ENCODE assay signal across 17 cellular contexts in genomic region chr4:53484911-53485459, GRCh38.
DNase-seq lines count a peak whose midpoint lies in the region; ATAC-seq and TF ChIP-seq lines count a peak whose summit lies in the region.
"Had no signal": no experiment of that assay in that cellular context is flagged by ENCODE, and none has a peak within 500 bp of the region (broad histone marks: within the 10 kb centered on the region; RNA-seq: fewer than 3 reads in every experiment).

No MANE protein-coding gene starts in this region.

- intact Hi-C loops in right cardiac atrium (cut with DNase I): no loop called here
- intact Hi-C loops in heart right ventricle (cut with DNase I): no loop called here
- intact Hi-C loops in esophagus squamous epithelium (cut with DNase I): no loop called here

- peak in 1 of 2 donors; percentile 50 for ATAC-seq in right cardiac atrium
- no peak for ATAC-seq in heart right ventricle
- ATAC-seq in omental fat pad (ENCODE audit: low FRiP score): peak; percentile 87
- no peak for ATAC-seq in GM21619 (IDR thresholded peaks at IDR 0.05; ENCODE audit: unreplicated experiment)
- no peak for ATAC-seq in GM21423 (IDR thresholded peaks at IDR 0.05; ENCODE audit: unreplicated experiment)

- H3K4me1 ChIP-seq in right cardiac atrium (ENCODE audit: control insufficient read depth, insufficient read depth, low read length) (no peaks in the 10 kb centered on the region), heart right ventricle (peaks cover 0 to 3% (median 0%) of the 10 kb centered on the region in 9 donors), esophagus squamous epithelium (peaks cover 0 to 34% (median 30%) of the 10 kb centered on the region in 3 donors)

- no peak for TF ChIP-seq POLR2A in esophagus squamous epithelium (IDR thresholded peaks at IDR 0.05)

- DNase-seq in right cardiac atrium (no peak), heart right ventricle (no peak), esophagus squamous epithelium (lab: John Stamatoyannopoulos, UW) (no peak), omental fat pad (ENCODE audit: low spot score) (no peak), NCI-H2107 (lab: John Stamatoyannopoulos, UW) (no peak)
- DNase-seq: Calu3; CD4-positive, alpha-beta T cell; DMS79; GOT3; KBM-7; NCI-H1048; NCI-H226; NCI-H526; PC-9 had no signal

- H3K27me3 ChIP-seq in right cardiac atrium (ENCODE audit: control insufficient read depth, insufficient read depth) (no peaks in the 10 kb centered on the region), heart right ventricle (peaks cover 0 to 5% (median 0%) of the 10 kb centered on the region in 7 donors), esophagus squamous epithelium (peaks cover 0 to 7% (median 0%) of the 10 kb centered on the region in 4 donors)

- WGBS in right cardiac atrium: 60% methylated on average over 5 of the region's 5 CpGs
- 71 to 80% methylated on average over 5 of the region's 5 CpGs for WGBS in heart right ventricle, 2 donors
- 26 to 30% methylated on average over 5 of the region's 5 CpGs for WGBS in esophagus squamous epithelium, 2 donors

- no peak for TF ChIP-seq CTCF in heart right ventricle (IDR thresholded peaks at IDR 0.05)
- TF ChIP-seq CTCF in esophagus squamous epithelium (IDR thresholded peaks at IDR 0.05): no peak
- TF ChIP-seq CTCF in omental fat pad (IDR thresholded peaks at IDR 0.05): no peak

- H3K36me3 ChIP-seq in heart right ventricle (peaks cover 0 to 12% (median 0%) of the 10 kb centered on the region in 9 donors), esophagus squamous epithelium (peaks cover 0 to 21% (median 0%) of the 10 kb centered on the region in 3 donors)

- H3K9me3 ChIP-seq in right cardiac atrium (ENCODE audit: control insufficient read depth, low read length) (no peaks in the 10 kb centered on the region), heart right ventricle (no peaks in the 10 kb centered on the region), esophagus squamous epithelium (no peaks in the 10 kb centered on the region)

- H3K27ac ChIP-seq in right cardiac atrium (ENCODE audit: low read length) (peak overlapping the region; percentile 19), heart right ventricle (peak overlapping the region in 1 of 10 donors; percentile 7), esophagus squamous epithelium (peak overlapping the region in 3 of 4 donors; percentile 18 to 50 (median 45))
- H3K27ac ChIP-seq: HL-60, PC-9 had no signal

- H3K4me3 ChIP-seq in right cardiac atrium (ENCODE audit: low read length) (no peak overlapping the region), heart right ventricle (no peak overlapping the region), esophagus squamous epithelium (no peak overlapping the region)
- H3K4me3 ChIP-seq: PC-9 had no signal
